ENCODE assay signal across 8 cellular contexts in genomic region chr1:32538887-32539583, GRCh38. TPM values are rescaled to one million over a fixed set of nuclear protein-coding genes. Genes with fewer than 3 reads are reported as not detected.
DNase-seq lines count a peak whose midpoint lies in the region; ATAC-seq, FAIRE-seq and TF ChIP-seq lines count a peak whose summit lies in the region.

Gene ZBTB8A (plus strand): TSS chr1:32539427. CDS start chr1:32592932, 53,505 bp downstream.

- DNase-seq in HEK293T (ENCODE audit: extremely low spot score) (peak; percentile 68), NOMO-1 treated with DMSO at 0.1 percent for 48 hours (lab: John Stamatoyannopoulos, UW; ENCODE audit: unreplicated experiment) (peak; percentile 44), amygdala (lab: John Stamatoyannopoulos, UW) (peak in 32 of 56 donors; percentile 4 to 49 (median 22)), heart left ventricle (peak in 4 of 5 donors; percentile 21 to 37 (median 32)), pancreas (peak; percentile 46 to 68 (median 52))

- H3K4me1 ChIP-seq in BLaER1 treated with 17β-estradiol and CSF1 and Interleukin-3, amounts not matched to agents 10 nM and 100 nM, result peaks cover 3 to 36% (median 17%) of the 10 kb centered on the region in 10 experiments; a peak in 18 of 20 replicates
- peaks cover 0 to 26% (median 8%) of the 10 kb centered on the region in 12 donors for H3K4me1 ChIP-seq in heart left ventricle
- H3K4me1 ChIP-seq in pancreas, result peaks cover 0 to 10% (median 3%) of the 10 kb centered on the region in 3 donors

- TF ChIP-seq CTCF in heart left ventricle (IDR thresholded peaks at IDR 0.05) (peak in 1 of 12 donors; percentile 22), pancreas (IDR thresholded peaks at IDR 0.05) (no peak)

- 0% methylated on average over 30 to 33 of the region's 33 CpGs for WGBS in heart left ventricle, 4 donors
- 1% methylated on average over 30 to 33 of the region's 33 CpGs for WGBS in pancreas, 2 donors

- POLR2A ChIA-PET in HEK293T (lab: Yijun Ruan, JAX), result interaction anchor here (1.3 to 1.9 kb wide), 4 partner anchors 18 to 762 kb away, joined by 3 to 10 read pairs (median 4); partner anchors contain the start of genes RBBP4 and ZBTB8OS

- no peak for TF ChIP-seq POLR2A in heart left ventricle (IDR thresholded peaks at IDR 0.05)

- ATAC-seq in heart left ventricle, result peak; percentile 50 to 59 (median 58)
- ATAC-seq in pancreas, result peak; percentile 72 to 82 (median 78)
- ATAC-seq in HG03565 (IDR thresholded peaks at IDR 0.05; ENCODE audit: unreplicated experiment), result no peak
- ATAC-seq in GM18870 (IDR thresholded peaks at IDR 0.05; ENCODE audit: unreplicated experiment), result no peak

- peaks cover 36 to 75% (median 73%) of the 10 kb centered on the region in 11 experiments for H3K27me3 ChIP-seq in BLaER1 treated with 17β-estradiol and CSF1 and Interleukin-3, amounts not matched to agents 10 nM and 100 nM
- H3K27me3 ChIP-seq in heart left ventricle (peaks cover 0 to 31% (median 0%) of the 10 kb centered on the region in 9 donors), pancreas (no peaks in the 10 kb centered on the region)

- intact Hi-C loops in heart left ventricle (cut with DNase I) (loop anchor here in 1 of 10 donors (1.0 to 5.0 kb wide), 2 partner anchors 39 to 68 kb away; no protein-coding TSS in a partner anchor), pancreas (cut with DNase I) (no loop called here)

- no peaks in the 10 kb centered on the region for H3K36me3 ChIP-seq in BLaER1 treated with 17β-estradiol and CSF1 and Interleukin-3, amounts not matched to agents 10 nM and 100 nM
- H3K36me3 ChIP-seq in heart left ventricle, result no peaks in the 10 kb centered on the region
- H3K36me3 ChIP-seq in pancreas, result no peaks in the 10 kb centered on the region

- CTCF ChIA-PET in HEK293T (lab: Yijun Ruan, JAX), result interaction anchor here (0.8 kb wide), 1 partner anchor 18 kb away, joined by 5 read pairs; no protein-coding TSS in a partner anchor

- no peaks in the 10 kb centered on the region for H4K20me1 ChIP-seq in BLaER1 treated with 17β-estradiol and CSF1 and Interleukin-3, amounts not matched to agents 10 nM and 100 nM

- H3K4me3 ChIP-seq in BLaER1 treated with 17β-estradiol and CSF1 and Interleukin-3, amounts not matched to agents 10 nM and 100 nM, result peak within 1 kb of the TSS; percentile 64 to 73 (median 68)
- peak within 1 kb of the TSS; percentile 46 to 86 (median 65) for H3K4me3 ChIP-seq in heart left ventricle
- H3K4me3 ChIP-seq in pancreas, result peak within 1 kb of the TSS; percentile 44 to 62 (median 51)

- no peaks in the 10 kb centered on the region for H3K9me3 ChIP-seq in BLaER1 treated with 17β-estradiol and CSF1 and Interleukin-3, amounts not matched to agents 10 nM and 100 nM (replicated peaks in 1 of 11)
- no peaks in the 10 kb centered on the region for H3K9me3 ChIP-seq in heart left ventricle
- H3K9me3 ChIP-seq in pancreas, result no peaks in the 10 kb centered on the region

- peak within 1 kb of the TSS; percentile 69 to 84 (median 78) for H3K9ac ChIP-seq in BLaER1 treated with 17β-estradiol and CSF1 and Interleukin-3, amounts not matched to agents 10 nM and 100 nM

- FAIRE-seq in pancreas (lab: Jason Lieb, UNC), result no peak

- H3K4me2 ChIP-seq in BLaER1 treated with 17β-estradiol and CSF1 and Interleukin-3, amounts not matched to agents 10 nM and 100 nM, result peak within 1 kb of the TSS; percentile 60 to 90 (median 84)

- peak within 1 kb of the TSS; percentile 29 to 78 (median 71); a peak in 20 of 22 replicates for H3K27ac ChIP-seq in BLaER1 treated with 17β-estradiol and CSF1 and Interleukin-3, amounts not matched to agents 10 nM and 100 nM
- H3K27ac ChIP-seq in heart left ventricle, result peak within 1 kb of the TSS; percentile 32 to 84 (median 67)
- peak within 1 kb of the TSS; percentile 49 to 62 (median 56) for H3K27ac ChIP-seq in pancreas

TF ChIP-seq in HEK293T, 16 proteins besides CTCF, POLR2A, EP300 and RAD21:
- TF ChIP-seq FOXK2 (IDR thresholded peaks at IDR 0.05), result no peak
- peak; percentile 79 for TF ChIP-seq L3MBTL2 (conservative IDR thresholded peaks at IDR 0.05)
- TF ChIP-seq LEF1 (IDR thresholded peaks at IDR 0.05; ENCODE audit: borderline replicate concordance), result peak; percentile 37; the same call in 1 of the 2 replicates
- TF ChIP-seq ZNF384 (IDR thresholded peaks at IDR 0.05), result no peak

RNA-seq across cellular contexts. Expression of gene ZBTB8A, which starts in this region (rescaled TPM):
- 1 to 10 TPM; 1.8 to 5.0 (median 3.1) TPM for total RNA-seq in heart left ventricle
- 1 to 10 TPM; 1.1 to 2.6 TPM for polyA plus RNA-seq in heart left ventricle
- 1 to 10 TPM; 2.9 to 5.2 (median 3.6) TPM for total RNA-seq in pancreas
- 1 to 10 TPM; 1.3 to 2.3 TPM for polyA plus RNA-seq in pancreas

Comparison
In these comparisons a context has a peak if more than half of its experiments do, and no peak if none do; other contexts are left out.
1. ATAC-seq: peak in heart left ventricle (4 of 4) and pancreas (4 of 4); none in HG03565 (single experiment) and GM18870 (single experiment).
2. Peak in every context shown above with its lines, with median percentiles within 50 percentile points of each other: H3K27ac ChIP-seq, H3K4me3 ChIP-seq and DNase-seq.